In genomic region chr3:43087249-43087776, GRCh38 we compare ENCODE assay signal across 3 cellular contexts.
TF ChIP-seq lines count a peak whose summit lies in the region.

No MANE protein-coding gene starts in this region.

TF ChIP-seq in SK-N-SH, 30 proteins besides CTCF, POLR2A, EP300 and RAD21:
- TF ChIP-seq RCOR1 (IDR thresholded peaks at IDR 0.05; ENCODE audit: low read length), result no peak
- TF ChIP-seq SMC3 (IDR thresholded peaks at IDR 0.05; ENCODE audit: low read depth, low read length), result no peak; the same call in 1 of the 2 replicates
- no peak for TF ChIP-seq TCF12 (IDR thresholded peaks at IDR 0.05)
- no peak for TF ChIP-seq RXRA (IDR thresholded peaks at IDR 0.05; ENCODE audit: borderline replicate concordance, low read depth)
- no peak for TF ChIP-seq SIN3A (IDR thresholded peaks at IDR 0.05; ENCODE audit: borderline replicate concordance, low read depth, low read length)
- no peak for TF ChIP-seq PBX3 (IDR thresholded peaks at IDR 0.05)
- TF ChIP-seq JUND (IDR thresholded peaks at IDR 0.05), result no peak

TF ChIP-seq in SK-N-SH treated with all-trans-retinoic acid at 6 μM for 48 hours, 23 proteins besides CTCF, POLR2A, EP300 and RAD21:
- TF ChIP-seq PPARA (CRISPR knock-in tag; IDR thresholded peaks at IDR 0.05; ENCODE audit: borderline replicate concordance) (no peak), PATZ1 (CRISPR knock-in tag; IDR thresholded peaks at IDR 0.05; ENCODE audit: borderline replicate concordance) (no peak), SNAI2 (CRISPR knock-in tag; IDR thresholded peaks at IDR 0.05) (no peak), ZFP30 (CRISPR knock-in tag; IDR thresholded peaks at IDR 0.05) (no peak), POU6F1 (CRISPR knock-in tag; IDR thresholded peaks at IDR 0.05; ENCODE audit: borderline replicate concordance, low read depth) (no peak), ZFP3 (CRISPR knock-in tag; IDR thresholded peaks at IDR 0.05) (no peak), ZNF565 (CRISPR knock-in tag; conservative IDR thresholded peaks at IDR 0.05; ENCODE audit: low read depth) (no peak), BACH2 (CRISPR knock-in tag; IDR thresholded peaks at IDR 0.05; ENCODE audit: borderline replicate concordance) (no peak), ISL1 (CRISPR knock-in tag; IDR thresholded peaks at IDR 0.05) (no peak), TSHZ2 (CRISPR knock-in tag; IDR thresholded peaks at IDR 0.05) (no peak)

TF ChIP-seq in H1, 55 proteins besides CTCF, POLR2A, EP300 and RAD21:
- TF ChIP-seq TAF7 (optimal IDR thresholded peaks at IDR 0.05; ENCODE audit: borderline replicate concordance, low read depth, low read length) (no peak), CTBP2 (IDR thresholded peaks at IDR 0.05; ENCODE audit: borderline replicate concordance, insufficient read depth, insufficient read length, low read length) (no peak), CBX5 (IDR thresholded peaks at IDR 0.05; ENCODE audit: low read depth, low read length) (no peak), YY1 (IDR thresholded peaks at IDR 0.05; ENCODE audit: low read depth, low read length) (no peak), RBBP5 (IDR thresholded peaks at IDR 0.05; ENCODE audit: borderline replicate concordance, low read depth, low read length) (no peak), KDM4A (IDR thresholded peaks at IDR 0.05; ENCODE audit: low read depth, low read length, severe bottlenecking) (no peak), TCF12 (IDR thresholded peaks at IDR 0.05; ENCODE audit: low read depth, low read length) (no peak), BACH1 (IDR thresholded peaks at IDR 0.05; ENCODE audit: low read length) (no peak), GABPA (IDR thresholded peaks at IDR 0.05; ENCODE audit: borderline replicate concordance, insufficient read depth, low read length) (no peak), SP1 (IDR thresholded peaks at IDR 0.05; ENCODE audit: low read depth, low read length) (no peak), PHF8 (conservative IDR thresholded peaks at IDR 0.05; ENCODE audit: low read depth, low read length) (no peak), SP4 (IDR thresholded peaks at IDR 0.05; ENCODE audit: low read length) (no peak), BRCA1 (IDR thresholded peaks at IDR 0.05; ENCODE audit: low read depth, low read length) (no peak), TBP (IDR thresholded peaks at IDR 0.05; ENCODE audit: low read depth, low read length) (no peak), EGR1 (IDR thresholded peaks at IDR 0.05; ENCODE audit: borderline replicate concordance, low read depth, low read length) (no peak)
